Comparison of ENCODE assay signal across 8 cellular contexts in genomic region chr6:131309437-131309836, GRCh38.
"Had no signal": no experiment of that assay in that cellular context is flagged by ENCODE, and none has a peak within 500 bp of the region (broad histone marks: within the 10 kb centered on the region; RNA-seq: fewer than 3 reads in every experiment).

No MANE protein-coding gene starts in this region.

- ATAC-seq: K562 had no signal

- H3K4me3 Mint-ChIP-seq: H9, HFFc6 had no signal

- H3K4me3 ChIP-seq: GM23248, K562 had no signal

- DNase-seq: GM23248, GOT3, H9, HCEC 1CT, HFFc6, IMR-90, KG1 had no signal

- H3K27ac Mint-ChIP-seq: H9, HFFc6 had no signal

- H3K27ac ChIP-seq: GM23248 had no signal
